In the genomic region with DNA sequence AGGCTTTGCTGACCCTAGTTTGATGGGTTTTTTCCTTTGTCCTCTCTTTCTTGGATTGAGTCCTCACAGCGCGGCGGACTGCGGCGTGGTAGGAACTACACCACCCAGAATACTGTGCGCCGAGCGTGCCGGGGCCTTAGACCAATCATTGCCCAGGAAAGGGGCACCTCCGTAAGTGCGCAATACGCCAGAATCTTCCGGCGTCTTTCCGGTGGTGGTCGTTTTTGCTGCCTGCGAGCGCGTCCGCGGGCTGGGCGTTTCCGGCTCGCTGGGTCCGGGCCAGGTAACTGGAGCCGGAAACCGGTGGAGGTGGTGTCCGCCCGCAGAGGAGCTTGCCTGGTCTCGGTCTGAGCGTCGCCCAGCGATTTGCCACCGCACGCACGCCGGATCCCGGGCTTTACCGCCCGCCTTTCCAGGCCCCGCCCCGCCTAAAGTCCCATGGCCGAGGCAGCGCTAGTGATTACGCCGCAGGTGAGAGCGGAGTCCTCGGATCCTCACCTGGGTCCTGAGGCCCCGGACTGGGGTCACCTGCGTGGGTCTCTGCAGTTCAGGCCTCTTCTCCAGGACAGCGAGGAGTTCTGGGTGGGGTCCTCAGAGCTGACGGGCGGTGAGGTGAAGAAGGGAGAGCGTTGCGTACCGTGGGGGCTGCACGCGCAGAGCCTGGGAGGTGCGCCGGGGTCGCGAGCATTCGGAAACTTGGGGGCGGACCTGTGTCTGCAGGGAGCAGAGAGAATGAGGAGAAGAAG, we compare ENCODE assay signal across 8 cellular contexts. TPM values are rescaled to one million over a fixed set of nuclear protein-coding genes. Genes with fewer than 3 reads are reported as not detected.
DNase-seq lines count a peak whose midpoint lies in the region; ATAC-seq and TF ChIP-seq lines count a peak whose summit lies in the region.

Gene ZNF549 (plus strand): TSS at position 221 of the 746 bp plus-strand sequence. CDS start 218 bp downstream, at position 439.

- intact Hi-C loops in activated CD4-positive, alpha-beta T cell treated with anti-CD3 and anti-CD28 coated beads for 36 hours (cut with DNase I, micrococcal nuclease) = loop anchor here (1.0 kb wide), 15 partner anchors 28 to 389 kb away; partner anchors contain the start of genes ZNF548 (in 2 of the 2), ZNF749 (in 2 of the 2), ZNF773 (in 2 of the 2) and TRAPPC2B (in 1 of the 2)
- intact Hi-C loops in colonic mucosa (cut with DNase I) = no loop called here

- peak within 1 kb of the TSS; percentile 66 for H3K27ac ChIP-seq in AG04450 (ENCODE audit: low read depth, low read length)
- H3K27ac ChIP-seq in colonic mucosa = peak within 1 kb of the TSS; percentile 42
- peak within 1 kb of the TSS; percentile 62 for H3K27ac ChIP-seq in layer of hippocampus (ENCODE audit: low read depth, low read length)

- H3K4me3 Mint-ChIP-seq in activated CD4-positive, alpha-beta T cell treated with anti-CD3 and anti-CD28 coated beads for 36 hours = peak within 1 kb of the TSS; percentile 82

- H3K27me3 Mint-ChIP-seq in activated CD4-positive, alpha-beta T cell treated with anti-CD3 and anti-CD28 coated beads for 36 hours = no peaks in the 10 kb centered on the region

- peak within 1 kb of the TSS; percentile 84 for H3K27ac Mint-ChIP-seq in activated CD4-positive, alpha-beta T cell treated with anti-CD3 and anti-CD28 coated beads for 36 hours

- H3K4me3 ChIP-seq in AG04450 (ENCODE audit: low read depth, low read length) (peak within 1 kb of the TSS; percentile 94), colonic mucosa (peak within 1 kb of the TSS; percentile 82)

- H3K36me3 ChIP-seq in colonic mucosa = peaks cover 4% of the 10 kb centered on the region

- H3K9me3 ChIP-seq in AG04450 (ENCODE audit: control insufficient read depth, insufficient read depth, low read length) (peaks cover 6% of the 10 kb centered on the region), colonic mucosa (no peaks in the 10 kb centered on the region)

- no peaks in the 10 kb centered on the region for H3K27me3 ChIP-seq in AG04450 (ENCODE audit: control insufficient read depth, insufficient read depth, low read length)
- H3K27me3 ChIP-seq in colonic mucosa = no peaks in the 10 kb centered on the region
- no peaks in the 10 kb centered on the region for H3K27me3 ChIP-seq in layer of hippocampus (ENCODE audit: control insufficient read depth, insufficient read depth, low read length)

- peaks cover 18% of the 10 kb centered on the region for H3K4me1 Mint-ChIP-seq in activated CD4-positive, alpha-beta T cell treated with anti-CD3 and anti-CD28 coated beads for 36 hours

- POLR2A ChIA-PET in AG04450 (lab: Yijun Ruan, JAX) = interaction anchor here (0.7 kb wide), 1 partner anchor 277 kb away, joined by 3 read pairs; no protein-coding TSS in a partner anchor
- POLR2A ChIA-PET in activated CD4-positive, alpha-beta T cell treated with anti-CD3 and anti-CD28 coated beads for 36 hours (lab: Charles Lee) = no interaction called here

- no peaks in the 10 kb centered on the region for H3K4me1 ChIP-seq in colonic mucosa

- DNase-seq in AG04450 (ENCODE audit: low read depth, low spot score) = peak; percentile 77
- DNase-seq in NCI-H345 (lab: John Stamatoyannopoulos, UW) = peak; percentile 94
- DNase-seq in activated CD4-positive, alpha-beta T cell treated with anti-CD3 and anti-CD28 coated beads for 36 hours = peak; percentile 93
- DNase-seq in colonic mucosa = peak; percentile 89
- DNase-seq in stimulated activated CD4-positive, alpha-beta T cell treated with anti-CD3 and anti-CD28 coated beads, Interleukin-1b, Interleukin-23, amount 100 ng/mL, for 1 hour (ENCODE audit: low read depth in 2 of 2) = peak; percentile 65

- CTCF ChIA-PET in AG04450 (lab: Charles Lee) = no interaction called here
- CTCF ChIA-PET in activated CD4-positive, alpha-beta T cell treated with anti-CD3 and anti-CD28 coated beads for 36 hours (lab: Charles Lee) = no interaction called here

- H3K9ac ChIP-seq in colonic mucosa (ENCODE audit: low read depth in 2 of 2, low read length in 2 of 2) = peak within 1 kb of the TSS; percentile 52 to 93

- H3K36me3 Mint-ChIP-seq in activated CD4-positive, alpha-beta T cell treated with anti-CD3 and anti-CD28 coated beads for 36 hours (ENCODE audit: low read depth) = peaks cover 33% of the 10 kb centered on the region

- no peak for TF ChIP-seq CTCF in AG04450 (IDR thresholded peaks at IDR 0.05; ENCODE audit: low read depth, low read length)
- TF ChIP-seq CTCF in colonic mucosa (IDR thresholded peaks at IDR 0.05) = no peak

- ATAC-seq in GM18873 (IDR thresholded peaks at IDR 0.05; ENCODE audit: low FRiP score, unreplicated experiment) (peak; percentile 91), HG03135 (IDR thresholded peaks at IDR 0.05; ENCODE audit: unreplicated experiment) (peak; percentile 95)
- peak; percentile 100 for ATAC-seq in activated CD4-positive, alpha-beta T cell treated with anti-CD3 and anti-CD28 coated beads for 36 hours

- peaks cover 31% of the 10 kb centered on the region for H3K9me3 Mint-ChIP-seq in activated CD4-positive, alpha-beta T cell treated with anti-CD3 and anti-CD28 coated beads for 36 hours (ENCODE audit: low read depth)

RNA-seq across cellular contexts. Expression of gene ZNF549, which starts in this region (rescaled TPM):
- 5.0 and 5.8 TPM in 2 replicates for polyA plus RNA-seq in AG04450 (2011; rRNA removed)
- polyA minus RNA-seq in AG04450 (2011; rRNA and poly(A)+ RNA removed) = 6.0 and 7.8 TPM in 2 replicates
- 1 to 10 TPM; 3.7 to 4.6 TPM for total RNA-seq in activated CD4-positive, alpha-beta T cell treated with anti-CD3 and anti-CD28 coated beads for 36 hours
- total RNA-seq in colonic mucosa = 1 to 10 TPM; 2.6 to 2.8 TPM

Comparison
In these comparisons a context has a peak if more than half of its experiments do, and no peak if none do; other contexts are left out.
1. Peak in every context shown above with its lines: DNase-seq, ATAC-seq, H3K4me3 ChIP-seq and H3K27ac ChIP-seq.